20 cellular contexts compared by ENCODE assay signal in genomic region chr12:128323115-128323514, GRCh38. TPM values are rescaled to one million over a fixed set of nuclear protein-coding genes. Genes with fewer than 3 reads are reported as not detected.
"Had no signal": no experiment of that assay in that cellular context is flagged by ENCODE, and none has a peak within 500 bp of the region (broad histone marks: within the 10 kb centered on the region; RNA-seq: fewer than 3 reads in every experiment).

No MANE protein-coding gene starts in this region.

- DNase-seq: effector memory CD8-positive, alpha-beta T cell; esophagus squamous epithelium; foreskin fibroblast; immature natural killer cell; left ventricle myocardium inferior; lower lobe of right lung; naive B cell; posterior cingulate gyrus; small intestine; stimulated activated CD4-positive, alpha-beta T cell treated with anti-CD3 and anti-CD28 coated beads, Interleukin-12 subunit alpha, Interleukin-12 subunit beta, amount 100 ng/mL, for 4 hours; stimulated activated naive CD4-positive, alpha-beta T cell treated with Interleukin-2 at 50 U/mL for 16 hours; thyroid gland; upper lobe of left lung; uterus had no signal

- ATAC-seq: effector memory CD8-positive, alpha-beta T cell; gastroesophageal sphincter; lower lobe of right lung had no signal

- H3K27ac ChIP-seq: esophagus squamous epithelium, gastroesophageal sphincter, left ventricle myocardium inferior, lower lobe of right lung, suprapubic skin, thyroid gland, upper lobe of left lung, uterus had no signal

- H3K4me3 ChIP-seq: esophagus squamous epithelium, gastroesophageal sphincter, left ventricle myocardium inferior, lower lobe of right lung, suprapubic skin, thyroid gland, upper lobe of left lung, uterus had no signal

- H3K27me3 Mint-ChIP-seq: memory B cell, naive B cell had no signal

- H3K4me3 Mint-ChIP-seq: effector memory CD8-positive, alpha-beta T cell; immature natural killer cell; memory B cell; naive B cell had no signal

- H3K9me3 ChIP-seq: suprapubic skin, thyroid gland, uterus had no signal

- H3K27ac Mint-ChIP-seq: effector memory CD8-positive, alpha-beta T cell; immature natural killer cell; memory B cell; naive B cell had no signal

- H3K36me3 ChIP-seq: esophagus squamous epithelium, gastroesophageal sphincter, left ventricle myocardium inferior, lower lobe of right lung, suprapubic skin, thyroid gland, upper lobe of left lung, uterus had no signal

- H3K4me1 Mint-ChIP-seq: immature natural killer cell, memory B cell, naive B cell had no signal

- H3K4me1 ChIP-seq: esophagus squamous epithelium, gastroesophageal sphincter, left ventricle myocardium inferior, lower lobe of right lung, thyroid gland, upper lobe of left lung, uterus had no signal

- H3K27me3 ChIP-seq: esophagus squamous epithelium, suprapubic skin, thyroid gland, upper lobe of left lung, uterus had no signal

- FAIRE-seq: keratinocyte, small intestine had no signal

- H3K36me3 Mint-ChIP-seq: immature natural killer cell, memory B cell, naive B cell had no signal

RNA-seq across cellular contexts. Expression of gene TMEM132C, which starts 56.1 kb away (rescaled TPM):
- total RNA-seq: epithelial cell of proximal tubule, osteocyte had no signal
- polyA plus RNA-seq: keratinocyte had no signal
